14 cellular contexts compared by ENCODE assay signal in the genomic region with DNA sequence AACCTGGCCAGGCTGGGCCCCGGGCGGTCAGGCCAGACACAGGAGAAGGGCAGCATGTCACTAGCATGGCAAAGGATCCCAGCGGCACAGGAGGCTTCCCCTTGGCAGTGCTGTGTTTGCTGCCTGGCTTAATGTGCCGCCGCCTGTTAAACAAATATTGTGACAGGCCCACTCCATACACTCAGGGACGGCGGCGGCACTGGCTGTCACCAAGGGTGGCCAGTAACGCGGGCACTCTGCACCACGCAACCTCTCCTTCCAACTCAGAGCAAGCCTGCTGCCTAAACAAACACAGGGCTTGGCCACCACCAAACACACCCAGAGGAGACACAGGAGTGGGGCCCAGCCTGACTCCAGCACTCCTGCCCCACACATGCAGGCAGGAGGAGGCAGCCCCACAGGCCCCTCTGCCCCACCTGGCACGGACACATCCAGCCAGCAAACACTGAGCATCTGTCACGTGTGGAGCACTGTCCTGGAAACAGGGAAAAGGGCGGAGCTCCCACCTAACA. TPM values are rescaled to one million over a fixed set of nuclear protein-coding genes. Genes with fewer than 3 reads are reported as not detected.
DNase-seq lines count a peak whose midpoint lies in the region; ATAC-seq lines count a peak whose summit lies in the region.
"Had no signal": no experiment of that assay in that cellular context is flagged by ENCODE, and none has a peak within 500 bp of the region (broad histone marks: within the 10 kb centered on the region; RNA-seq: fewer than 3 reads in every experiment).

No MANE protein-coding gene starts in this region.

- no peaks in the 10 kb centered on the region for H3K27me3 Mint-ChIP-seq in activated CD4-positive, alpha-beta T cell treated with anti-CD3 and anti-CD28 coated beads for 36 hours
- H3K27me3 Mint-ChIP-seq in stimulated activated naive CD8-positive, alpha-beta T cell treated with anti-CD3 and anti-CD28 coated beads, Interleukin-15, amount 100 ng/mL, for 72 hours: peaks cover 10% of the 10 kb centered on the region

- peak overlapping the region; percentile 54 to 68 for H3K27ac ChIP-seq in mucosa of rectum (ENCODE audit: low read depth in 2 of 2, low read length in 2 of 2)

- no peaks in the 10 kb centered on the region for H3K36me3 Mint-ChIP-seq in activated CD4-positive, alpha-beta T cell treated with anti-CD3 and anti-CD28 coated beads for 36 hours (ENCODE audit: low read depth)

- POLR2A ChIA-PET in activated CD4-positive, alpha-beta T cell treated with anti-CD3 and anti-CD28 coated beads for 36 hours (lab: Charles Lee): interaction anchor here (0.5 kb wide), 1 partner anchor 53 kb away, joined by 3 read pairs; no protein-coding TSS in a partner anchor

- H3K27ac Mint-ChIP-seq in activated CD4-positive, alpha-beta T cell treated with anti-CD3 and anti-CD28 coated beads for 36 hours: no peak overlapping the region
- no peak overlapping the region for H3K27ac Mint-ChIP-seq in stimulated activated naive CD8-positive, alpha-beta T cell treated with anti-CD3 and anti-CD28 coated beads, Interleukin-15, amount 100 ng/mL, for 72 hours
- H3K27ac Mint-ChIP-seq: GM23338 had no signal

- H3K4me3 Mint-ChIP-seq in activated CD4-positive, alpha-beta T cell treated with anti-CD3 and anti-CD28 coated beads for 36 hours: no peak overlapping the region
- H3K4me3 Mint-ChIP-seq in stimulated activated naive CD8-positive, alpha-beta T cell treated with anti-CD3 and anti-CD28 coated beads, Interleukin-15, amount 100 ng/mL, for 72 hours: no peak overlapping the region
- H3K4me3 Mint-ChIP-seq: activated T-cell treated with anti-CD3 and anti-CD28 coated beads, Interleukin-2, amount 50 U/mL, for 4 hours; GM23338 had no signal

- H3K9me3 ChIP-seq in mucosa of rectum (ENCODE audit: control insufficient read depth in 2 of 2, low read length in 2 of 2): no peaks in the 10 kb centered on the region

- peak overlapping the region in 1 of 2 donors; percentile 22 for H3K9ac ChIP-seq in mucosa of rectum (ENCODE audit: low read depth in 1 of 2, low read length in 2 of 2)

- H3K4me1 Mint-ChIP-seq in activated CD4-positive, alpha-beta T cell treated with anti-CD3 and anti-CD28 coated beads for 36 hours: peaks cover 6% of the 10 kb centered on the region
- peaks cover 10% of the 10 kb centered on the region for H3K4me1 Mint-ChIP-seq in stimulated activated naive CD8-positive, alpha-beta T cell treated with anti-CD3 and anti-CD28 coated beads, Interleukin-15, amount 100 ng/mL, for 72 hours

- H3K36me3 ChIP-seq in mucosa of rectum (ENCODE audit: control insufficient read depth in 2 of 2, insufficient read depth in 2 of 2, low read length in 2 of 2): no peaks in the 10 kb centered on the region

- H3K27me3 ChIP-seq in mucosa of rectum (ENCODE audit: control insufficient read depth in 2 of 2, insufficient read depth in 2 of 2, low read length in 2 of 2): no peaks in the 10 kb centered on the region

- no peak overlapping the region for H3K4me3 ChIP-seq in mucosa of rectum (ENCODE audit: low read length in 2 of 2)
- H3K4me3 ChIP-seq: GM23338 had no signal

- peaks cover 14 to 35% of the 10 kb centered on the region in 2 donors for H3K4me1 ChIP-seq in mucosa of rectum (ENCODE audit: control insufficient read depth in 2 of 2, insufficient read depth in 2 of 2, low read length in 2 of 2)

- ATAC-seq in GM18502 (IDR thresholded peaks at IDR 0.05; ENCODE audit: poor library complexity, unreplicated experiment): no peak
- ATAC-seq in activated CD4-positive, alpha-beta T cell treated with anti-CD3 and anti-CD28 coated beads for 36 hours: no peak
- no peak for ATAC-seq in stimulated activated naive CD8-positive, alpha-beta T cell treated with anti-CD3 and anti-CD28 coated beads, Interleukin-15, amount 100 ng/mL, for 72 hours
- ATAC-seq: activated T-cell treated with anti-CD3 and anti-CD28 coated beads, Interleukin-2, amount 50 U/mL, for 4 hours; GM23338 had no signal

- intact Hi-C loops in activated CD4-positive, alpha-beta T cell treated with anti-CD3 and anti-CD28 coated beads for 36 hours (cut with DNase I, micrococcal nuclease): loop anchor here (5.0 to 10.0 kb wide), 6 partner anchors 85 to 1018 kb away; a partner anchor contains a TSS

- DNase-seq in DMS153 (lab: John Stamatoyannopoulos, UW) (peak; percentile 93), NCI-H2029 (lab: John Stamatoyannopoulos, UW) (peak; percentile 98), SHP77 (lab: John Stamatoyannopoulos, UW) (peak; percentile 80 to 92)
- no peak for DNase-seq in activated CD4-positive, alpha-beta T cell treated with anti-CD3 and anti-CD28 coated beads for 36 hours
- no peak for DNase-seq in stimulated activated CD4-positive, alpha-beta T cell treated with anti-CD3 and anti-CD28 coated beads, Interleukin-1b, Interleukin-23, amount 100 ng/mL, for 48 hours
- DNase-seq in stimulated activated naive CD8-positive, alpha-beta T cell treated with anti-CD3 and anti-CD28 coated beads, Interleukin-15, amount 100 ng/mL, for 72 hours: no peak
- DNase-seq: activated CD4-positive, CD25-positive, alpha-beta regulatory T cell treated with anti-CD3 and anti-CD28 coated beads, Interleukin-2, amount 50 U/mL, for 72 hours; activated T-cell treated with anti-CD3 and anti-CD28 coated beads, Interleukin-2, amount 50 U/mL, for 4 hours; dermis blood vessel endothelial cell; EL; stimulated activated CD4-positive, alpha-beta T cell treated with anti-CD3 and anti-CD28 coated beads, Interleukin-2, amount 100 ng/mL, for 24 hours had no signal

- CTCF ChIA-PET in activated CD4-positive, alpha-beta T cell treated with anti-CD3 and anti-CD28 coated beads for 36 hours (lab: Charles Lee): interaction anchor here (1.5 kb wide), 1 partner anchor 41 kb away, joined by 4 read pairs; no protein-coding TSS in a partner anchor

- H3K9me3 Mint-ChIP-seq in activated CD4-positive, alpha-beta T cell treated with anti-CD3 and anti-CD28 coated beads for 36 hours (ENCODE audit: low read depth): no peaks in the 10 kb centered on the region
- no peaks in the 10 kb centered on the region for H3K9me3 Mint-ChIP-seq in stimulated activated naive CD8-positive, alpha-beta T cell treated with anti-CD3 and anti-CD28 coated beads, Interleukin-15, amount 100 ng/mL, for 72 hours
- H3K9me3 Mint-ChIP-seq: activated T-cell treated with anti-CD3 and anti-CD28 coated beads, Interleukin-2, amount 50 U/mL, for 4 hours; GM23338 had no signal

RNA-seq across cellular contexts. Expression of a gene that starts 48.0 kb away (rescaled TPM):
- total RNA-seq in activated CD4-positive, alpha-beta T cell treated with anti-CD3 and anti-CD28 coated beads for 36 hours: 10 to 100 TPM; 22.5 to 24.8 TPM

RNA-seq across cellular contexts. Expression of a gene that starts 55.7 kb away (rescaled TPM):
- 100 to 1,000 TPM; 235 to 247 TPM for total RNA-seq in activated CD4-positive, alpha-beta T cell treated with anti-CD3 and anti-CD28 coated beads for 36 hours

Comparison
In these comparisons a context has a peak if more than half of its experiments do, and no peak if none do; other contexts are left out.
1. DNase-seq: peak in DMS153 (single experiment), NCI-H2029 (single experiment) and SHP77 (2 of 2); none in activated CD4-positive, alpha-beta T cell treated with anti-CD3 and anti-CD28 coated beads for 36 hours (single experiment), stimulated activated CD4-positive, alpha-beta T cell treated with anti-CD3 and anti-CD28 coated beads, Interleukin-1b, Interleukin-23, amount 100 ng/mL, for 48 hours (single experiment) and stimulated activated naive CD8-positive, alpha-beta T cell treated with anti-CD3 and anti-CD28 coated beads, Interleukin-15, amount 100 ng/mL, for 72 hours (0 of 2).